In the genomic region with DNA sequence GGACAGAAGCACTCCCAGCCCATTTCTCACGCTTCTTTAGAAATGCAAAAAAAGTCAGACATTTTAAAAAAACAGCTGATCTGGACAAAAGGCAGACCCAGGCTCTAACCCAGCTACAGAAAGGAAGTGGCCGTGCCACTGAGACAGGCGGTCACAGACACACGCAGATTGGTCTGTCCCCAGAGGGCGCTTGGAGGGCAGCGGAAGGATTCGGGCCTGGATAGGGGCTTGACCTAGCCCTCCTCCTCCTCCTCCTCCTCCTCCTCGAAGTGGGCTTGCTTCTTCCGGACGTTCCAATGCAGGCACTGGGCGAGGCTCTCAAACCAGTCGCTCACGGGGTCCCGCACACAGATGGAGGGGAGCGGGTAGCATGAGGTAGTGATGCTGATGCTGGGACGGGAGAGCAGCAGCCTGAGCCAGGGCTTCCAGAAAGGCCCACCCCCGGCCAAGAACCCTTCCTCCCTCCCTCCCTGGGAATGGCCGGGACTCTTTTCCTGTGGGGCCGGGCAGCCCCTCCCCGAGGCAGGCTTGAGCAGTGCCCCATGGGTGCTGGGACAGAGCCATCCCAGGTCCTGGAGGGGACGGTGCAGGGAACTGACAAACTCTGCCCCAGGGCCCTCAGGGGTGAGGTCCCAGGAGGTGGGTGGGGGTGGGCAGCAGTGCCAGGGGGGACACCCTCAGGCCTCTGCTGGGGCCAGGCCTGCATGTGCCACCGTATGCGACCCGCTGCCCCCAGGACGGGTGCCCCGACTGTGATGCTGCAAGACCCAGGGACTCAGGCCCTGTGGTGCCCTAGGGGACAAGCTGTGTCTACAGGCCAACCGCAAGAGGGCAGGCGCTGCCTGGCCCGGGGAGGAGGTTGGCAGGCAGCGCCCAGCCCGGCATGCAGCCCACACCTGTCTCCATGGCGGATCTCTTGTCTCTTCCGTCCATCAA, we compare ENCODE assay signal across 20 cellular contexts. TPM values are rescaled to one million over a fixed set of nuclear protein-coding genes. Genes with fewer than 3 reads are reported as not detected.
A peak's percentile ranks its signal among the peaks of the same experiment; 100 is the strongest.
DNase-seq lines count a peak whose midpoint lies in the region; ATAC-seq, FAIRE-seq and TF ChIP-seq lines count a peak whose summit lies in the region.
"Had no signal": no experiment of that assay in that cellular context is flagged by ENCODE, and none has a peak within 500 bp of the region (broad histone marks: within the 10 kb centered on the region; RNA-seq: fewer than 3 reads in every experiment).

No MANE protein-coding gene starts in this region.

- no peak overlapping the region for H4K8ac ChIP-seq in H9 (replicated peaks; ENCODE audit: insufficient read length, low read depth, low read length)

- no peaks in the 10 kb centered on the region for H3K9me2 ChIP-seq in SK-N-SH

- H3K18ac ChIP-seq in H9 (ENCODE audit: insufficient read length, low read depth, low read length) = no peak overlapping the region

- H3F3A ChIP-seq in SK-N-SH (replicated peaks; ENCODE audit: insufficient read depth) = no peaks in the 10 kb centered on the region

- peaks cover 4% of the 10 kb centered on the region in 2 experiments; a peak in 3 of 4 replicates for H3K4me1 Mint-ChIP-seq in H9
- peaks cover 2% of the 10 kb centered on the region for H3K4me1 Mint-ChIP-seq in CD8-positive, alpha-beta T cell (ENCODE audit: low read depth)

- no peaks in the 10 kb centered on the region for H3K9me3 ChIP-seq in H9 (ENCODE audit: control insufficient read depth, low read depth, low read length)
- no peaks in the 10 kb centered on the region for H3K9me3 ChIP-seq in HepG2 (ENCODE audit: low read length)
- H3K9me3 ChIP-seq in gastrocnemius medialis = no peaks in the 10 kb centered on the region
- H3K9me3 ChIP-seq in Peyer's patch = no peaks in the 10 kb centered on the region
- no peaks in the 10 kb centered on the region for H3K9me3 ChIP-seq in SK-N-SH
- no peaks in the 10 kb centered on the region for H3K9me3 ChIP-seq in CD8-positive, alpha-beta T cell (ENCODE audit: low read length)
- H3K9me3 ChIP-seq: pancreas, transverse colon had no signal

- H3T11ph ChIP-seq in H9 (ENCODE audit: low read length) = no peak overlapping the region

- no peak overlapping the region for H2AK5ac ChIP-seq in H9 (ENCODE audit: insufficient read length, low read length)

- H3K79me2 ChIP-seq in H9 (ENCODE audit: insufficient read depth, low read length) (no peaks in the 10 kb centered on the region), HepG2 (ENCODE audit: insufficient read depth, low read length) (no peaks in the 10 kb centered on the region), SK-N-SH (ENCODE audit: insufficient read depth) (no peaks in the 10 kb centered on the region)

- no peak overlapping the region for H4K5ac ChIP-seq in H9 (ENCODE audit: insufficient read length, low read depth, low read length)

- H3K27ac ChIP-seq in H9 (ENCODE audit: insufficient read length, low read depth, low read length) (no peak overlapping the region), VCaP (0 out of 2 replicates have a peak overlapping the region, but pooled peaks have one; percentile 14), HepG2 (ENCODE audit: extremely low read length, insufficient read depth, low read length) (no peak overlapping the region), gastrocnemius medialis (peak overlapping the region in 3 of 4 donors; percentile 35 to 62 (median 37)), Peyer's patch (no peak overlapping the region), SK-N-SH (ENCODE audit: low read depth in 2 of 2, low read length in 1 of 2) (no peak overlapping the region; a peak in 1 of 4 replicates)
- H3K27ac ChIP-seq in CD8-positive, alpha-beta T cell (ENCODE audit: low read depth, low read length) = no peak overlapping the region
- H3K27ac ChIP-seq: hepatocyte, pancreas, transverse colon had no signal

- no peak overlapping the region for H4K91ac ChIP-seq in H9 (ENCODE audit: insufficient read length, low read depth, low read length)

- CTCF ChIA-PET in HepG2 (lab: Yijun Ruan, JAX; ENCODE audit: low intra/inter-chr PET ratio, low total read pairs) (no interaction called here), SK-N-SH (lab: Yijun Ruan, JAX) (interaction anchor here (0.7 to 0.9 kb wide), 2 partner anchors 153 kb away, joined by 3 to 5 read pairs; no protein-coding TSS in a partner anchor)
- CTCF ChIA-PET in CD8-positive, alpha-beta T cell (lab: Charles Lee) = no interaction called here

- H2AFZ ChIP-seq in H9 (ENCODE audit: low read length) = no peak overlapping the region
- H2AFZ ChIP-seq in HepG2 (ENCODE audit: low read length) = no peak overlapping the region
- no peak overlapping the region for H2AFZ ChIP-seq in SK-N-SH (ENCODE audit: low read depth)
- H2AFZ ChIP-seq: hepatocyte had no signal

- H3K36me3 Mint-ChIP-seq in H9 (ENCODE audit: insufficient read depth in 1 of 3, low read depth in 3 of 3) = peaks cover 21 to 46% (median 42%) of the 10 kb centered on the region in 3 experiments; a peak in 6 of 7 replicates
- peaks cover 22% of the 10 kb centered on the region for H3K36me3 Mint-ChIP-seq in CD8-positive, alpha-beta T cell
- H3K36me3 Mint-ChIP-seq: naive B cell had no signal

- H3K9ac ChIP-seq in H9 (ENCODE audit: extremely low read depth, insufficient read length, low read length) (no peak overlapping the region), HepG2 (ENCODE audit: insufficient read depth, low read depth, low read length) (no peak overlapping the region), SK-N-SH (no peak overlapping the region)

- no peaks in the 10 kb centered on the region for H3K23me2 ChIP-seq in H9 (ENCODE audit: insufficient read length, low read depth, low read length, poor library complexity, severe bottlenecking)

- no peak overlapping the region for H3K4ac ChIP-seq in H9 (ENCODE audit: low read depth, low read length)

- BruUV-seq in HepG2 (replicated peaks; lab: Mats Ljungman, UMichigan) = no TSS peak

- no CpG with 5 or more reads among the region's 33 CpGs for WGBS in H9 (ENCODE audit: extremely low coverage, insufficient read length, low lambda C conversion rate)
- 94% methylated on average over 16 of the region's 33 CpGs for WGBS in HepG2 (ENCODE audit: low lambda C conversion rate)
- WGBS in SK-N-SH (ENCODE audit: low lambda C conversion rate) = 95% methylated on average over 18 of the region's 33 CpGs

- no peak overlapping the region for H3K4me3 ChIP-seq in HepG2 (replicated peaks in 1 of 3; ENCODE audit: insufficient read depth in 1 of 3, low read depth in 2 of 3, low read length in 3 of 3)
- no peak overlapping the region for H3K4me3 ChIP-seq in gastrocnemius medialis
- H3K4me3 ChIP-seq in Peyer's patch = no peak overlapping the region
- H3K4me3 ChIP-seq in SK-N-SH (ENCODE audit: low read depth in 2 of 2, low read length in 1 of 2) = no peak overlapping the region
- no peak overlapping the region for H3K4me3 ChIP-seq in CD8-positive, alpha-beta T cell (ENCODE audit: low read depth, low read length)
- H3K4me3 ChIP-seq: hepatocyte, pancreas, transverse colon had no signal

- intact Hi-C loops in HepG2 (cut with micrococcal nuclease; ENCODE audit: unreplicated experiment) = no loop called here
- intact Hi-C loops in gastrocnemius medialis (cut with DNase I; ENCODE audit: low total_unique reads) = loop anchor here (2.0 kb wide), 1 partner anchor 154 kb away; no protein-coding TSS in a partner anchor
- intact Hi-C loops in CD8-positive, alpha-beta T cell (cut with DNase I, micrococcal nuclease) = no loop called here

- H3K4me2 ChIP-seq in H9 (ENCODE audit: insufficient read depth, insufficient read length, low read length) = no peak overlapping the region
- no peak overlapping the region for H3K4me2 ChIP-seq in HepG2 (ENCODE audit: low read depth, low read length)
- H3K4me2 ChIP-seq in SK-N-SH = no peak overlapping the region
- H3K4me2 ChIP-seq: hepatocyte had no signal

- H3K79me1 ChIP-seq in H9 (ENCODE audit: insufficient read depth, low read depth, low read length, poor library complexity, severe bottlenecking) = no peaks in the 10 kb centered on the region

- H2BK120ac ChIP-seq in H9 (ENCODE audit: low read depth, low read length, poor library complexity, severe bottlenecking) = no peak overlapping the region

- H3K4me1 ChIP-seq in H9 (ENCODE audit: insufficient read depth, low read length) (no peaks in the 10 kb centered on the region), HepG2 (ENCODE audit: insufficient read depth, low read length) (peaks cover 18% of the 10 kb centered on the region), gastrocnemius medialis (peaks cover 0 to 2% of the 10 kb centered on the region in 2 donors), Peyer's patch (peaks cover 0 to 5% (median 2%) of the 10 kb centered on the region in 4 donors), SK-N-SH (ENCODE audit: control insufficient read depth in 1 of 2, insufficient read depth in 2 of 2, low read depth in 1 of 2, low read length in 1 of 2) (no peaks in the 10 kb centered on the region)
- no peaks in the 10 kb centered on the region for H3K4me1 ChIP-seq in CD8-positive, alpha-beta T cell (ENCODE audit: insufficient read depth, low read length)

- TF ChIP-seq CTCF in H9 (conservative IDR thresholded peaks at IDR 0.05) = no peak
- no peak for TF ChIP-seq CTCF in VCaP (conservative IDR thresholded peaks at IDR 0.05)
- TF ChIP-seq CTCF in HepG2 (CRISPR knock-in tag; IDR thresholded peaks at IDR 0.05) = no peak
- peak; percentile 60 to 76 (median 66) for TF ChIP-seq CTCF in gastrocnemius medialis (IDR thresholded peaks at IDR 0.05 in 4 of 5, conservative IDR thresholded peaks at IDR 0.05 in 1 of 5)
- TF ChIP-seq CTCF in Peyer's patch (IDR thresholded peaks at IDR 0.05) = peak in 1 of 6 experiments; percentile 23
- TF ChIP-seq CTCF in SK-N-SH (IDR thresholded peaks at IDR 0.05) = no peak
- no peak for TF ChIP-seq CTCF in CD8-positive, alpha-beta T cell (IDR thresholded peaks at IDR 0.05)

- no peaks in the 10 kb centered on the region for H3K27me3 Mint-ChIP-seq in H9 (ENCODE audit: low read depth)
- no peaks in the 10 kb centered on the region for H3K27me3 Mint-ChIP-seq in CD8-positive, alpha-beta T cell (ENCODE audit: low read depth)
- H3K27me3 Mint-ChIP-seq: naive B cell had no signal

- no peak overlapping the region; a peak in 1 of 5 replicates for H3K4me3 Mint-ChIP-seq in H9
- H3K4me3 Mint-ChIP-seq in CD8-positive, alpha-beta T cell = no peak overlapping the region
- H3K4me3 Mint-ChIP-seq: CD8-positive, alpha-beta memory T cell; naive B cell had no signal

- in situ Hi-C loops in HepG2 (cut with HindIII; ENCODE audit: extremely low pct_ligation_motif_present, low pct_unique_long_range_greater_than_20kb) = no loop called here
- in situ Hi-C loops in gastrocnemius medialis (cut with MboI; ENCODE audit: low sequenced_read_pairs in 4 of 4) = loop anchor here in 1 of 4 donors (25.0 kb wide), 1 partner anchor 134 kb away; a partner anchor contains a TSS

- no peak for FAIRE-seq in HepG2 (lab: Jason Lieb, UNC)
- FAIRE-seq: pancreas had no signal

- TF ChIP-seq POLR2A in HepG2 (IDR thresholded peaks at IDR 0.05; ENCODE audit: insufficient read depth in 1 of 2, low read depth in 2 of 2, low read length in 2 of 2) = no peak
- no peak for TF ChIP-seq POLR2A in gastrocnemius medialis (IDR thresholded peaks at IDR 0.05)
- TF ChIP-seq POLR2A in Peyer's patch (IDR thresholded peaks at IDR 0.05) = no peak

- DNase-seq in H9 (no peak), HepG2 (ENCODE audit: low spot score) (no peak), gastrocnemius medialis (peak; percentile 42 to 75), Peyer's patch (no peak), SK-N-SH (no peak)
- no peak for DNase-seq in CD8-positive, alpha-beta T cell
- DNase-seq: activated CD4-positive, alpha-beta T cell treated with anti-CD3 and anti-CD28 coated beads, Interleukin-2, amount 50 U/mL, for 1 hour; activated effector memory CD4-positive, alpha-beta T cell treated with anti-CD3 and anti-CD28 coated beads, Interleukin-2, amount 50 U/mL, for 16 hours; cortex of kidney; DMS79; naive B cell; NCI-H1436; NCI-H524 treated with DMSO at 0.1 percent for 48 hours; stimulated activated naive CD4-positive, alpha-beta T cell treated with Interleukin-2 at 50 U/mL for 16 hours; T-helper 1 cell; transverse colon had no signal

- peaks cover 22 to 35% of the 10 kb centered on the region in 2 experiments; a peak in 4 of 5 replicates for H3K36me3 ChIP-seq in HepG2 (replicated peaks in 1 of 2; ENCODE audit: control insufficient read depth in 1 of 2, insufficient read depth in 2 of 2, low read length in 2 of 2)
- peaks cover 0 to 50% of the 10 kb centered on the region in 2 donors for H3K36me3 ChIP-seq in gastrocnemius medialis
- H3K36me3 ChIP-seq in Peyer's patch = peaks cover 0 to 56% (median 0%) of the 10 kb centered on the region in 3 donors
- H3K36me3 ChIP-seq in SK-N-SH (replicated peaks in 1 of 2; ENCODE audit: control insufficient read depth in 1 of 2, insufficient read depth in 2 of 2, low read length in 1 of 2) = peaks cover 0 to 33% of the 10 kb centered on the region in 2 experiments
- peaks cover 14% of the 10 kb centered on the region for H3K36me3 ChIP-seq in CD8-positive, alpha-beta T cell (ENCODE audit: insufficient read depth, low read length)

- no peak overlapping the region for H2BK15ac ChIP-seq in H9 (ENCODE audit: low read depth, low read length)

- peak overlapping the region in 2 of 3 experiments; percentile 67 to 70; a peak in 3 of 7 replicates for H3K27ac Mint-ChIP-seq in H9
- no peak overlapping the region for H3K27ac Mint-ChIP-seq in CD8-positive, alpha-beta T cell

- no peak overlapping the region for H2BK20ac ChIP-seq in H9 (ENCODE audit: low read depth, low read length, poor library complexity, severe bottlenecking)

- TF ChIP-seq RAD21 in HepG2 (CRISPR knock-in tag; IDR thresholded peaks at IDR 0.05) (no peak), SK-N-SH (IDR thresholded peaks at IDR 0.05; ENCODE audit: low read length) (no peak)

- POLR2A ChIA-PET in HepG2 (lab: Yijun Ruan, JAX) (no interaction called here), SK-N-SH (lab: Yijun Ruan, JAX) (no interaction called here)
- POLR2A ChIA-PET in CD8-positive, alpha-beta T cell (lab: Charles Lee) = no interaction called here

- no peaks in the 10 kb centered on the region for H4K20me1 ChIP-seq in H9 (ENCODE audit: control insufficient read depth, insufficient read depth, insufficient read length)
- H4K20me1 ChIP-seq in HepG2 (ENCODE audit: insufficient read depth, low read length) = no peaks in the 10 kb centered on the region
- no peaks in the 10 kb centered on the region for H4K20me1 ChIP-seq in SK-N-SH (ENCODE audit: insufficient read depth)

- no peak overlapping the region for H2BK12ac ChIP-seq in H9 (ENCODE audit: insufficient read length, low read depth, low read length)

- no peaks in the 10 kb centered on the region; a peak in 1 of 5 replicates for H3K9me3 Mint-ChIP-seq in H9
- H3K9me3 Mint-ChIP-seq in CD8-positive, alpha-beta T cell = no peaks in the 10 kb centered on the region
- H3K9me3 Mint-ChIP-seq: CD8-positive, alpha-beta memory T cell; naive B cell had no signal

- no peak overlapping the region for H3K23ac ChIP-seq in H9 (ENCODE audit: insufficient read length, low read depth, low read length)

- H2BK5ac ChIP-seq in H9 (ENCODE audit: insufficient read length, low read length) = no peak overlapping the region

- no peak overlapping the region for H3K14ac ChIP-seq in H9 (ENCODE audit: insufficient read depth, low read length)

- TF ChIP-seq EP300 in HepG2 (IDR thresholded peaks at IDR 0.05; ENCODE audit: low read depth in 2 of 2, low read length in 2 of 2) = no peak
- TF ChIP-seq EP300 in HepG2 (CRISPR knock-in tag; IDR thresholded peaks at IDR 0.05; ENCODE audit: borderline replicate concordance) = no peak
- no peak for TF ChIP-seq EP300 in SK-N-SH (IDR thresholded peaks at IDR 0.05; ENCODE audit: borderline replicate concordance in 1 of 2, low read depth in 1 of 2, low read length in 1 of 2)

- H3K56ac ChIP-seq in H9 (ENCODE audit: insufficient read length, low read depth, low read length) = no peak overlapping the region

- ATAC-seq in HepG2 (no peak), gastrocnemius medialis (peak; percentile 69 to 84)
- ATAC-seq in CD8-positive, alpha-beta T cell = no peak
- ATAC-seq: pancreas had no signal

- H3K27me3 ChIP-seq in H9 (ENCODE audit: insufficient read depth, low read length) (no peaks in the 10 kb centered on the region), HepG2 (ENCODE audit: control insufficient read depth in 1 of 2, insufficient read depth in 2 of 2, low read length in 2 of 2) (no peaks in the 10 kb centered on the region), gastrocnemius medialis (no peaks in the 10 kb centered on the region), Peyer's patch (no peaks in the 10 kb centered on the region), SK-N-SH (ENCODE audit: insufficient read depth) (no peaks in the 10 kb centered on the region)
- no peaks in the 10 kb centered on the region for H3K27me3 ChIP-seq in CD8-positive, alpha-beta T cell (ENCODE audit: insufficient read depth, low read length)
- H3K27me3 ChIP-seq: hepatocyte, pancreas, transverse colon had no signal

RNA-seq across cellular contexts. Expression of a gene that starts 25.3 kb away (rescaled TPM):
- total RNA-seq in H9 (2021) (104 and 105 TPM in 2 replicates), HepG2 (2016; rRNA removed; fragmentation: Illumina TruSeq; extraction: Trizol) (47.6 and 60.1 TPM in 2 replicates), gastrocnemius medialis (10 to 100 TPM; 20.1 to 33.1 (median 32.5) TPM), Peyer's patch (100 to 1,000 TPM; 115 to 210 (median 162) TPM)
- 29.8 and 30.8 TPM in 2 replicates for total RNA-seq in HepG2 (2016; cell fraction: cytosol; rRNA removed; fragmentation: Illumina TruSeq; extraction: Trizol; ENCODE audit: low read depth)
- total RNA-seq in HepG2 (2016; cell fraction: insoluble cytoplasmic fraction; rRNA removed; fragmentation: Illumina TruSeq; extraction: Trizol) = 38.7 and 62.4 TPM in 2 replicates
- total RNA-seq in HepG2 (2016; cell fraction: membrane; rRNA removed; fragmentation: Illumina TruSeq; extraction: Trizol) = 61.8 and 69.8 TPM in 2 replicates
- 56.0 and 58.2 TPM in 2 replicates for total RNA-seq in HepG2 (2016; cell fraction: nucleus; rRNA removed; fragmentation: Illumina TruSeq; extraction: Trizol)
- polyA plus RNA-seq in HepG2 (2011; rRNA removed) (56.6 and 74.9 TPM in 2 replicates), SK-N-SH (2012; rRNA removed) (66.2 and 70.4 TPM in 2 replicates)
- 44.7 and 49.3 TPM in 2 replicates for polyA plus RNA-seq in HepG2 (2011; cell fraction: cytosol; rRNA removed)
- polyA plus RNA-seq in HepG2 (2011; cell fraction: nucleus; rRNA removed) = 195 and 220 TPM in 2 replicates
- 34.7 and 51.8 TPM in 2 replicates for polyA plus RNA-seq in HepG2 (2012)
- polyA plus RNA-seq in HepG2 (2016; cell fraction: cytosol; fragmentation: Illumina TruSeq; extraction: Trizol; ENCODE audit: low read depth) = 30.4 and 32.6 TPM in 2 replicates
- 44.6 and 56.1 TPM in 2 replicates for polyA plus RNA-seq in HepG2 (2016; cell fraction: insoluble cytoplasmic fraction; fragmentation: Illumina TruSeq; extraction: Trizol; ENCODE audit: low read depth)
- 62.4 and 63.0 TPM in 2 replicates for polyA plus RNA-seq in HepG2 (2016; cell fraction: membrane; fragmentation: Illumina TruSeq; extraction: Trizol; ENCODE audit: low read depth)
- 149 and 161 TPM in 2 replicates for polyA plus RNA-seq in HepG2 (2016; cell fraction: nucleus; fragmentation: Illumina TruSeq; extraction: Trizol; ENCODE audit: insufficient read depth, low read depth)
- polyA minus RNA-seq in HepG2 (2011; rRNA and poly(A)+ RNA removed; ENCODE audit: low replicate concordance) = 59.5 and 61.8 TPM in 2 replicates
- 27.9 and 28.0 TPM in 2 replicates for polyA minus RNA-seq in HepG2 (2011; cell fraction: cytosol; rRNA and poly(A)+ RNA removed)
- polyA minus RNA-seq in HepG2 (2011; cell fraction: nucleus; rRNA and poly(A)+ RNA removed) = 37.6 and 42.4 TPM in 2 replicates
- 31.7 and 41.3 TPM in 2 replicates for polyA plus RNA-seq in SK-N-SH (2012; cell fraction: cytosol; rRNA removed)
- 171 and 178 TPM in 2 replicates for polyA plus RNA-seq in SK-N-SH (2012; cell fraction: nucleus; rRNA removed)
- total RNA-seq in CD8-positive, alpha-beta T cell = 10 to 100 TPM; 15.4 to 16.7 TPM

RNA-seq across cellular contexts. Expression of a gene that starts 28.8 kb away (rescaled TPM):
- total RNA-seq in H9 (2021) (49.5 and 50.1 TPM in 2 replicates), HepG2 (2016; rRNA removed; fragmentation: Illumina TruSeq; extraction: Trizol) (4.7 and 17.9 TPM in 2 replicates), gastrocnemius medialis (10 to 100 TPM in 3 of 4 donors, 1 to 10 TPM in 1; 9.0 to 14.6 (median 11.6) TPM), Peyer's patch (100 to 1,000 TPM; 129 to 269 (median 199) TPM)
- total RNA-seq in HepG2 (2016; cell fraction: cytosol; rRNA removed; fragmentation: Illumina TruSeq; extraction: Trizol; ENCODE audit: low read depth) = 26.1 and 31.2 TPM in 2 replicates
- 4.9 and 21.2 TPM in 2 replicates for total RNA-seq in HepG2 (2016; cell fraction: insoluble cytoplasmic fraction; rRNA removed; fragmentation: Illumina TruSeq; extraction: Trizol)
- 6.7 TPM in 2 replicates for total RNA-seq in HepG2 (2016; cell fraction: membrane; rRNA removed; fragmentation: Illumina TruSeq; extraction: Trizol)
- total RNA-seq in HepG2 (2016; cell fraction: nucleus; rRNA removed; fragmentation: Illumina TruSeq; extraction: Trizol) = 29.5 and 30.0 TPM in 2 replicates
- polyA plus RNA-seq in HepG2 (2011; rRNA removed) (11.2 and 14.2 TPM in 2 replicates), SK-N-SH (2012; rRNA removed) (22.0 and 24.0 TPM in 2 replicates)
- 2.1 and 5.1 TPM in 2 replicates for polyA plus RNA-seq in HepG2 (2011; cell fraction: cytosol; rRNA removed)
- 158 and 182 TPM in 2 replicates for polyA plus RNA-seq in HepG2 (2011; cell fraction: nucleus; rRNA removed)
- 22.5 and 32.0 TPM in 2 replicates for polyA plus RNA-seq in HepG2 (2012)
- polyA plus RNA-seq in HepG2 (2016; cell fraction: cytosol; fragmentation: Illumina TruSeq; extraction: Trizol; ENCODE audit: low read depth) = 3.1 and 4.1 TPM in 2 replicates
- polyA plus RNA-seq in HepG2 (2016; cell fraction: insoluble cytoplasmic fraction; fragmentation: Illumina TruSeq; extraction: Trizol; ENCODE audit: low read depth) = 7.1 and 9.9 TPM in 2 replicates
- polyA plus RNA-seq in HepG2 (2016; cell fraction: membrane; fragmentation: Illumina TruSeq; extraction: Trizol; ENCODE audit: low read depth) = 3.9 and 4.2 TPM in 2 replicates
- 134 and 148 TPM in 2 replicates for polyA plus RNA-seq in HepG2 (2016; cell fraction: nucleus; fragmentation: Illumina TruSeq; extraction: Trizol; ENCODE audit: insufficient read depth, low read depth)
- 8.3 and 9.0 TPM in 2 replicates for polyA minus RNA-seq in HepG2 (2011; rRNA and poly(A)+ RNA removed; ENCODE audit: low replicate concordance)
- 64.2 and 65.9 TPM in 2 replicates for polyA minus RNA-seq in HepG2 (2011; cell fraction: cytosol; rRNA and poly(A)+ RNA removed)
- 24.2 and 24.7 TPM in 2 replicates for polyA minus RNA-seq in HepG2 (2011; cell fraction: nucleus; rRNA and poly(A)+ RNA removed)
- 9.6 and 10.1 TPM in 2 replicates for polyA plus RNA-seq in SK-N-SH (2012; cell fraction: cytosol; rRNA removed)
- polyA plus RNA-seq in SK-N-SH (2012; cell fraction: nucleus; rRNA removed) = 159 and 185 TPM in 2 replicates
- total RNA-seq in CD8-positive, alpha-beta T cell = 100 to 1,000 TPM; 252 to 280 TPM

Comparison
In these comparisons a context has a peak if more than half of its experiments do, and no peak if none do; other contexts are left out.
1. DNase-seq: peak in gastrocnemius medialis (2 of 2); none in H9 (single experiment), HepG2 (single experiment), Peyer's patch (0 of 3), SK-N-SH (single experiment) and CD8-positive, alpha-beta T cell (0 of 7).
2. H3K27ac ChIP-seq: peak in VCaP (single experiment) and gastrocnemius medialis (3 of 4); none in H9 (single experiment), HepG2 (single experiment), Peyer's patch (0 of 4), SK-N-SH (0 of 2) and CD8-positive, alpha-beta T cell (single experiment).
3. CTCF ChIP-seq: peak in gastrocnemius medialis (5 of 5); none in H9 (single experiment), VCaP (single experiment), HepG2 (single experiment), SK-N-SH (single experiment) and CD8-positive, alpha-beta T cell (single experiment).
4. ATAC-seq: peak in gastrocnemius medialis (2 of 2); none in HepG2 (single experiment) and CD8-positive, alpha-beta T cell (single experiment).